ENCODE assay signal across 8 cellular contexts in genomic region chr12:95003921-95004272, GRCh38. TPM values are rescaled to one million over a fixed set of nuclear protein-coding genes. Genes with fewer than 3 reads are reported as not detected.
A peak's percentile ranks its signal among the peaks of the same experiment; 100 is the strongest.
DNase-seq lines count a peak whose midpoint lies in the region; ATAC-seq and TF ChIP-seq lines count a peak whose summit lies in the region.

No MANE protein-coding gene starts in this region.

- peak overlapping the region; percentile 79 for H3K4me3 ChIP-seq in RWPE2 (ENCODE audit: severe bottlenecking)
- H3K4me3 ChIP-seq in skeletal muscle satellite cell (ENCODE audit: low read length) = peak overlapping the region; percentile 85

- peak overlapping the region; percentile 83 for H3K4me2 ChIP-seq in skeletal muscle satellite cell (ENCODE audit: low read length)

- peak overlapping the region; percentile 52 for H3K9ac ChIP-seq in skeletal muscle satellite cell (ENCODE audit: low read depth, low read length)

- DNase-seq in RWPE2 (ENCODE audit: low spot score) (no peak), foreskin keratinocyte (no peak), NCI-H1092 treated with DMSO at 0.1 percent for 48 hours (lab: John Stamatoyannopoulos, UW) (no peak), SIG-M5 (lab: John Stamatoyannopoulos, UW) (no peak), globus pallidus (ENCODE audit: low spot score) (no peak)

- H3K27ac ChIP-seq in RWPE2 (ENCODE audit: poor library complexity, severe bottlenecking) = peak overlapping the region; percentile 39
- peak overlapping the region; percentile 88 for H3K27ac ChIP-seq in foreskin keratinocyte

- no peak for TF ChIP-seq CTCF in RWPE2 (IDR thresholded peaks at IDR 0.05; ENCODE audit: poor library complexity, severe bottlenecking)
- TF ChIP-seq CTCF in foreskin keratinocyte (conservative IDR thresholded peaks at IDR 0.05) = no peak

- H3K4me1 ChIP-seq in RWPE2 (ENCODE audit: insufficient read depth, poor library complexity, severe bottlenecking) (no peaks in the 10 kb centered on the region), foreskin keratinocyte (peaks cover 10% of the 10 kb centered on the region), skeletal muscle satellite cell (ENCODE audit: control insufficient read depth, insufficient read depth, low read length) (peaks cover 4% of the 10 kb centered on the region)

- peak; percentile 1 for ATAC-seq in GM21825 (IDR thresholded peaks at IDR 0.05; ENCODE audit: unreplicated experiment)
- ATAC-seq in RWPE2 (ENCODE audit: low read depth) = no peak
- ATAC-seq in foreskin keratinocyte = no peak
- no peak for ATAC-seq in HG03135 (IDR thresholded peaks at IDR 0.05; ENCODE audit: unreplicated experiment)

- H3K36me3 ChIP-seq in RWPE2 (ENCODE audit: low read depth) (peaks cover 27% of the 10 kb centered on the region), skeletal muscle satellite cell (ENCODE audit: insufficient read depth, low read length) (peaks cover 3% of the 10 kb centered on the region)

- H3K9me3 ChIP-seq in RWPE2 (ENCODE audit: severe bottlenecking) (peaks cover 3% of the 10 kb centered on the region), skeletal muscle satellite cell (replicated peaks; ENCODE audit: low read length) (no peaks in the 10 kb centered on the region)

- H3K27me3 ChIP-seq in RWPE2 (ENCODE audit: insufficient read depth, poor library complexity, severe bottlenecking) = no peaks in the 10 kb centered on the region
- H3K27me3 ChIP-seq in foreskin keratinocyte = no peaks in the 10 kb centered on the region
- no peaks in the 10 kb centered on the region for H3K27me3 ChIP-seq in skeletal muscle satellite cell (ENCODE audit: control insufficient read depth, insufficient read depth, low read length)

RNA-seq across cellular contexts. Expression of gene NDUFA12, which starts 0.4 kb away (rescaled TPM):
- 181 and 189 TPM in 2 replicates for total RNA-seq in foreskin keratinocyte
- polyA plus RNA-seq in foreskin keratinocyte = 239 and 240 TPM in 2 replicates
- 112 and 148 TPM in 2 replicates for total RNA-seq in skeletal muscle satellite cell (2012; rRNA removed)
